Comparison of ENCODE assay signal across 18 cellular contexts in the genomic region with DNA sequence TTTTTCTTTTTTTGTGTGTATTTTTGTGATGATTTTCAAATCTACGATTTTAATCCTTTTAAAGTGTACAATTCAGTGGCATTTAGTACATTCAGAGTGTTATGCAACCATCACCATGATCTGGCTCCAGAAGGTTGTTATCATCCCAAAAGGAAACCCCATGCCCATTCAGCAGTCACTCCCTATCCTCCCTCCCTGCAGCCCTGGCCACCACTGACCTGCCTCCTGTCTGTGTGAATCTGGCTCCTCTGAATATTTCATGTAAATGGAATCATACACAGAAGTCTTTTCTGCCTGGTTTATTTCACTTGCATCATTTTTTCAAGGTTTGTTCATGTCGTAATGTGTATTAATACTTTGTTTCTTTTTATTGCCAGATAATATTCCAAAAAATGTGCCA. TPM values are rescaled to one million over a fixed set of nuclear protein-coding genes. Genes with fewer than 3 reads are reported as not detected.
DNase-seq lines count a peak whose midpoint lies in the region; ATAC-seq and TF ChIP-seq lines count a peak whose summit lies in the region.
"Had no signal": no experiment of that assay in that cellular context is flagged by ENCODE, and none has a peak within 500 bp of the region (broad histone marks: within the 10 kb centered on the region; RNA-seq: fewer than 3 reads in every experiment).

No MANE protein-coding gene starts in this region.

- H3K27ac ChIP-seq in right atrium auricular region (no peak overlapping the region), right cardiac atrium (ENCODE audit: low read length) (no peak overlapping the region), ascending aorta (peak overlapping the region; percentile 92 to 93), tibial artery (peak overlapping the region; percentile 81 to 85)
- H3K27ac ChIP-seq: BLaER1, GM23248 had no signal

- ATAC-seq in right cardiac atrium (no peak), HG03135 (IDR thresholded peaks at IDR 0.05; ENCODE audit: unreplicated experiment) (no peak)
- ATAC-seq: HepG2 had no signal

- H3K4me3 Mint-ChIP-seq in HFFc6: no peak overlapping the region
- H3K4me3 Mint-ChIP-seq: CD14-positive monocyte; CD4-positive, alpha-beta memory T cell had no signal

- peaks cover 63% of the 10 kb centered on the region for H3K4me1 Mint-ChIP-seq in HFFc6 (ENCODE audit: low read depth)

- H3K36me3 Mint-ChIP-seq in HFFc6 (ENCODE audit: low read depth): peaks cover 38% of the 10 kb centered on the region
- H3K36me3 Mint-ChIP-seq: CD14-positive monocyte had no signal

- intact Hi-C loops in right cardiac atrium (cut with DNase I) (no loop called here), ascending aorta (cut with DNase I) (loop anchor here (2.0 to 10.0 kb wide), 2 partner anchors 132 to 172 kb away; a partner anchor contains a TSS), tibial artery (cut with DNase I; ENCODE audit: low total_unique reads) (loop anchor here (10.0 kb wide), 1 partner anchor 82 kb away; no protein-coding TSS in a partner anchor)

- H3K9me3 ChIP-seq in right atrium auricular region (no peaks in the 10 kb centered on the region), right cardiac atrium (ENCODE audit: control insufficient read depth, low read length) (no peaks in the 10 kb centered on the region), ascending aorta (no peaks in the 10 kb centered on the region), tibial artery (no peaks in the 10 kb centered on the region)
- H3K9me3 ChIP-seq: BLaER1 had no signal

- H3K27me3 Mint-ChIP-seq in HFFc6 (ENCODE audit: insufficient read depth): no peaks in the 10 kb centered on the region
- H3K27me3 Mint-ChIP-seq: CD4-positive, alpha-beta memory T cell had no signal

- peaks cover 0 to 18% of the 10 kb centered on the region in 2 donors for H3K4me1 ChIP-seq in right atrium auricular region
- peaks cover 5% of the 10 kb centered on the region for H3K4me1 ChIP-seq in right cardiac atrium (ENCODE audit: control insufficient read depth, insufficient read depth, low read length)
- H3K4me1 ChIP-seq in ascending aorta: peaks cover 14 to 43% of the 10 kb centered on the region in 2 donors
- H3K4me1 ChIP-seq in tibial artery: peaks cover 0 to 62% (median 37%) of the 10 kb centered on the region in 4 donors
- H3K4me1 ChIP-seq: BLaER1 had no signal

- WGBS in right cardiac atrium: 84% methylated on average over 2 of the region's 2 CpGs

- DNase-seq in right atrium auricular region (ENCODE audit: low spot score) (peak; percentile 43), right cardiac atrium (no peak), ascending aorta (ENCODE audit: low spot score in 2 of 2) (no peak), fibroblast of pulmonary artery (ENCODE audit: low read depth) (peak; percentile 35), tibial artery (no peak), HFFc6 (no peak), NCI-H1436 treated with DMSO at 0.1 percent for 48 hours (lab: John Stamatoyannopoulos, UW) (no peak)
- DNase-seq: 8988T; CD4-positive, alpha-beta memory T cell; DMS153; DMS79; GDM1; GM23248; HCEC 1CT had no signal

- TF ChIP-seq CTCF in right atrium auricular region (IDR thresholded peaks at IDR 0.05) (no peak), ascending aorta (IDR thresholded peaks at IDR 0.05) (no peak), fibroblast of pulmonary artery (IDR thresholded peaks at IDR 0.05; ENCODE audit: low read length, missing control alignments) (no peak), tibial artery (IDR thresholded peaks at IDR 0.05) (no peak), HFFc6 (IDR thresholded peaks at IDR 0.05) (no peak)

- H3K36me3 ChIP-seq in right atrium auricular region: peaks cover 13% of the 10 kb centered on the region
- no peaks in the 10 kb centered on the region for H3K36me3 ChIP-seq in ascending aorta
- H3K36me3 ChIP-seq in tibial artery: peaks cover 0 to 25% (median 6%) of the 10 kb centered on the region in 3 donors

- H3K27me3 ChIP-seq in right atrium auricular region (no peaks in the 10 kb centered on the region), right cardiac atrium (ENCODE audit: control insufficient read depth, insufficient read depth) (no peaks in the 10 kb centered on the region), ascending aorta (no peaks in the 10 kb centered on the region), tibial artery (no peaks in the 10 kb centered on the region)
- H3K27me3 ChIP-seq: BLaER1 had no signal

- H3K4me3 ChIP-seq in right atrium auricular region (no peak overlapping the region), right cardiac atrium (ENCODE audit: low read length) (no peak overlapping the region), ascending aorta (no peak overlapping the region), fibroblast of pulmonary artery (replicated peaks; ENCODE audit: low read depth, low read length) (no peak overlapping the region), tibial artery (no peak overlapping the region)
- H3K4me3 ChIP-seq: BLaER1, GM23248 had no signal

- H3K27ac Mint-ChIP-seq in HFFc6: no peak overlapping the region
- H3K27ac Mint-ChIP-seq: CD14-positive monocyte had no signal

- no peaks in the 10 kb centered on the region for H3K9me3 Mint-ChIP-seq in HFFc6
- H3K9me3 Mint-ChIP-seq: CD14-positive monocyte; CD4-positive, alpha-beta memory T cell had no signal

RNA-seq across cellular contexts. Expression of a gene that starts 32.5 kb away (rescaled TPM):
- total RNA-seq in right atrium auricular region (10 to 100 TPM; 16.5 to 20.5 TPM), right cardiac atrium (10 to 100 TPM; 17.1 to 21.7 (median 18.5) TPM), ascending aorta (26.9 TPM)
- polyA plus RNA-seq in right cardiac atrium: 19.6 TPM
- 10 to 100 TPM; 20.1 to 26.6 (median 24.9) TPM for total RNA-seq in HFFc6 (2021; fragmentation: NEBNext Ultra II Directional; extraction: Animal tissue kit (Norgen Biotek cat#: 25700))

Comparison
In these comparisons a context has a peak if more than half of its experiments do, and no peak if none do; other contexts are left out.
1. DNase-seq: peak in right atrium auricular region (single experiment) and fibroblast of pulmonary artery (single experiment); none in right cardiac atrium (0 of 3), ascending aorta (0 of 2), tibial artery (0 of 2), HFFc6 (single experiment) and NCI-H1436 treated with DMSO at 0.1 percent for 48 hours (single experiment).
2. H3K27ac ChIP-seq: peak in ascending aorta (2 of 2) and tibial artery (2 of 2); none in right atrium auricular region (0 of 2) and right cardiac atrium (single experiment).
3. intact Hi-C loops: an anchor here in ascending aorta (2.0 to 10.0 kb wide) and tibial artery (10.0 kb wide); none called in right cardiac atrium.